Comparison of ENCODE assay signal across 8 cellular contexts in genomic region chr3:195441971-195442572, GRCh38. TPM values are rescaled to one million over a fixed set of nuclear protein-coding genes. Genes with fewer than 3 reads are reported as not detected.
DNase-seq lines count a peak whose midpoint lies in the region; ATAC-seq and TF ChIP-seq lines count a peak whose summit lies in the region.

No MANE protein-coding gene starts in this region.

- peaks cover 34% of the 10 kb centered on the region for H4K20me1 ChIP-seq in SK-N-SH (ENCODE audit: insufficient read depth)

- no peaks in the 10 kb centered on the region for H3K27me3 Mint-ChIP-seq in activated naive CD8-positive, alpha-beta T cell treated with anti-CD3 and anti-CD28 coated beads, Interleukin-2, amount 10 ng/mL, durations not matched to agents 7 days and 5 days

- H3K27me3 ChIP-seq in HL-60 (ENCODE audit: insufficient read depth, poor library complexity, severe bottlenecking): no peaks in the 10 kb centered on the region
- H3K27me3 ChIP-seq in SK-N-SH (ENCODE audit: insufficient read depth): no peaks in the 10 kb centered on the region
- H3K27me3 ChIP-seq in cardiac muscle cell: no peaks in the 10 kb centered on the region
- H3K27me3 ChIP-seq in upper lobe of right lung: no peaks in the 10 kb centered on the region

- H3F3A ChIP-seq in SK-N-SH (replicated peaks; ENCODE audit: insufficient read depth): peaks cover 7% of the 10 kb centered on the region

- H3K36me3 ChIP-seq in SK-N-SH (replicated peaks in 1 of 2; ENCODE audit: control insufficient read depth in 1 of 2, insufficient read depth in 2 of 2, low read length in 1 of 2): no peaks in the 10 kb centered on the region
- H3K36me3 ChIP-seq in cardiac muscle cell: no peaks in the 10 kb centered on the region
- no peaks in the 10 kb centered on the region for H3K36me3 ChIP-seq in upper lobe of right lung

- POLR2A ChIA-PET in SK-N-SH (lab: Yijun Ruan, JAX): interaction anchor here (1.5 to 1.9 kb wide), 2 partner anchors 172 to 770 kb away, joined by 5 to 7 read pairs; partner anchors contain the start of genes LSG1 and XXYLT1
- POLR2A ChIA-PET in activated naive CD8-positive, alpha-beta T cell treated with anti-CD3 and anti-CD28 coated beads, Interleukin-2, amount 10 ng/mL, durations not matched to agents 7 days and 5 days (lab: Charles Lee): interaction anchor here (0.6 to 3.0 kb wide), 10 partner anchors 12 to 179 kb away, joined by 3 to 12 read pairs (median 4); partner anchors contain the start of gene PPP1R2

- CTCF ChIA-PET in SK-N-SH (lab: Yijun Ruan, JAX): interaction anchor here (1.0 to 3.5 kb wide), 5 partner anchors 18 to 758 kb away, joined by 3 to 23 read pairs (median 4); partner anchors contain the start of gene XXYLT1

- H3K27ac ChIP-seq in HL-60 (replicated peaks) (peak overlapping the region; percentile 94), SK-N-SH (ENCODE audit: low read depth in 2 of 2, low read length in 1 of 2) (peak overlapping the region; percentile 84), cardiac muscle cell (peak overlapping the region; percentile 83), upper lobe of right lung (peak overlapping the region; percentile 91)

- H3K9me3 Mint-ChIP-seq in activated naive CD8-positive, alpha-beta T cell treated with anti-CD3 and anti-CD28 coated beads, Interleukin-2, amount 10 ng/mL, durations not matched to agents 7 days and 5 days: no peaks in the 10 kb centered on the region

- peak overlapping the region; percentile 87 for H3K4me3 Mint-ChIP-seq in activated naive CD8-positive, alpha-beta T cell treated with anti-CD3 and anti-CD28 coated beads, Interleukin-2, amount 10 ng/mL, durations not matched to agents 7 days and 5 days

- TF ChIP-seq EP300 in SK-N-SH (IDR thresholded peaks at IDR 0.05; ENCODE audit: borderline replicate concordance in 1 of 2, low read depth in 1 of 2, low read length in 1 of 2): no peak

- intact Hi-C loops in posterior cingulate gyrus (cut with DNase I) (loop anchor here (2.0 to 5.0 kb wide), 3 partner anchors 80 to 171 kb away; partner anchors contain the start of genes PPP1R2 and XXYLT1), upper lobe of right lung (cut with DNase I) (no loop called here)

- H3K4me3 ChIP-seq in HL-60 (replicated peaks; ENCODE audit: insufficient read depth, low read length): peak overlapping the region; percentile 85
- H3K4me3 ChIP-seq in SK-N-SH (ENCODE audit: low read depth in 2 of 2, low read length in 1 of 2): peak overlapping the region; percentile 74 to 85
- peak overlapping the region; percentile 52 for H3K4me3 ChIP-seq in cardiac muscle cell
- H3K4me3 ChIP-seq in upper lobe of right lung: peak overlapping the region; percentile 99

- 0% methylated on average over 30 of the region's 43 CpGs for WGBS in SK-N-SH (ENCODE audit: low lambda C conversion rate)

- no peak for TF ChIP-seq RAD21 in SK-N-SH (IDR thresholded peaks at IDR 0.05; ENCODE audit: low read length)

- H2AFZ ChIP-seq in SK-N-SH (ENCODE audit: low read depth): peak overlapping the region; percentile 91

- H3K4me2 ChIP-seq in SK-N-SH: peak overlapping the region; percentile 88

- H3K4me1 ChIP-seq in SK-N-SH (ENCODE audit: control insufficient read depth in 1 of 2, insufficient read depth in 2 of 2, low read depth in 1 of 2, low read length in 1 of 2) (peaks cover 0 to 10% of the 10 kb centered on the region in 2 experiments; a peak in 2 of 4 replicates), cardiac muscle cell (ENCODE audit: low read depth) (peaks cover 12% of the 10 kb centered on the region), upper lobe of right lung (peaks cover 28% of the 10 kb centered on the region)

- peaks cover 29% of the 10 kb centered on the region for H3K4me1 Mint-ChIP-seq in activated naive CD8-positive, alpha-beta T cell treated with anti-CD3 and anti-CD28 coated beads, Interleukin-2, amount 10 ng/mL, durations not matched to agents 7 days and 5 days

- H3K79me2 ChIP-seq in SK-N-SH (ENCODE audit: insufficient read depth): peaks cover 57% of the 10 kb centered on the region

- H3K36me3 Mint-ChIP-seq in activated naive CD8-positive, alpha-beta T cell treated with anti-CD3 and anti-CD28 coated beads, Interleukin-2, amount 10 ng/mL, durations not matched to agents 7 days and 5 days: peaks cover 2% of the 10 kb centered on the region

- H3K27ac Mint-ChIP-seq in activated naive CD8-positive, alpha-beta T cell treated with anti-CD3 and anti-CD28 coated beads, Interleukin-2, amount 10 ng/mL, durations not matched to agents 7 days and 5 days: peak overlapping the region; percentile 93

- peak; percentile 3 for ATAC-seq in activated naive CD8-positive, alpha-beta T cell treated with anti-CD3 and anti-CD28 coated beads, Interleukin-2, amount 10 ng/mL, durations not matched to agents 7 days and 5 days (ENCODE audit: low read depth)
- peak; percentile 9 for ATAC-seq in upper lobe of right lung

- no peaks in the 10 kb centered on the region for H3K9me3 ChIP-seq in SK-N-SH
- H3K9me3 ChIP-seq in cardiac muscle cell (ENCODE audit: low read depth): no peaks in the 10 kb centered on the region
- H3K9me3 ChIP-seq in upper lobe of right lung: no peaks in the 10 kb centered on the region

- no peak for TF ChIP-seq CTCF in HL-60 (IDR thresholded peaks at IDR 0.05; ENCODE audit: insufficient read depth, low read length)
- TF ChIP-seq CTCF in SK-N-SH (IDR thresholded peaks at IDR 0.05): no peak
- TF ChIP-seq CTCF in cardiac muscle cell (IDR thresholded peaks at IDR 0.05; ENCODE audit: low read depth, low read length): no peak
- no peak for TF ChIP-seq CTCF in upper lobe of right lung (IDR thresholded peaks at IDR 0.05)

- peak overlapping the region; percentile 73 for H3K9ac ChIP-seq in SK-N-SH

- H3K9me2 ChIP-seq in SK-N-SH: no peaks in the 10 kb centered on the region

- TF ChIP-seq POLR2A in GM19099 (IDR thresholded peaks at IDR 0.05; ENCODE audit: extremely low read depth, insufficient read length, low read depth): peak; percentile 46

- peak; percentile 66 for DNase-seq in Ammon's horn (ENCODE audit: low spot score)
- DNase-seq in HL-60 (ENCODE audit: low read depth in 1 of 2, low spot score in 1 of 2): peak; percentile 69 to 91
- peak; percentile 65 for DNase-seq in SK-N-SH
- DNase-seq in activated naive CD8-positive, alpha-beta T cell treated with anti-CD3 and anti-CD28 coated beads, Interleukin-2, amount 10 ng/mL, durations not matched to agents 7 days and 5 days: peak; percentile 64
- peak; percentile 40 to 50 for DNase-seq in cardiac muscle cell (ENCODE audit: low read depth in 1 of 2, low spot score in 1 of 2)
- peak in 9 of 10 donors; percentile 17 to 91 (median 41) for DNase-seq in posterior cingulate gyrus
- peak; percentile 73 for DNase-seq in upper lobe of right lung

TF ChIP-seq in SK-N-SH, 30 proteins besides CTCF, POLR2A, EP300 and RAD21:
- TF ChIP-seq GABPA (IDR thresholded peaks at IDR 0.05; ENCODE audit: low read depth) (peak; percentile 44), ELF1 (IDR thresholded peaks at IDR 0.05) (0 out of 2 replicates have a peak, but pooled peaks have one; percentile 7), MAX (IDR thresholded peaks at IDR 0.05; ENCODE audit: low read depth) (peak; percentile 4; the same call in 1 of the 2 replicates), YY1 (IDR thresholded peaks at IDR 0.05; ENCODE audit: low read depth) (no peak), FOSL2 (IDR thresholded peaks at IDR 0.05; ENCODE audit: borderline replicate concordance, low read depth) (no peak)

RNA-seq across cellular contexts. Expression of gene ACAP2, which starts 0.7 kb away (rescaled TPM):
- polyA plus RNA-seq in SK-N-SH (2012; rRNA removed) (6.8 and 9.6 TPM in 2 replicates), cardiac muscle cell (36.2 and 44.3 TPM in 2 replicates)
- 10.7 and 12.7 TPM in 2 replicates for polyA plus RNA-seq in SK-N-SH (2012; cell fraction: cytosol; rRNA removed)
- 6.2 and 14.0 TPM in 2 replicates for polyA plus RNA-seq in SK-N-SH (2012; cell fraction: nucleus; rRNA removed)
- total RNA-seq in activated naive CD8-positive, alpha-beta T cell treated with anti-CD3 and anti-CD28 coated beads, Interleukin-2, amount 10 ng/mL, durations not matched to agents 7 days and 5 days: 10 to 100 TPM; 68.3 to 73.4 TPM
- total RNA-seq in cardiac muscle cell (26.5 and 44.4 TPM in 2 replicates), upper lobe of right lung (60.3 TPM)

Comparison
In these comparisons a context has a peak if more than half of its experiments do, and no peak if none do; other contexts are left out.
1. Peak in every context shown above with its lines: DNase-seq, ATAC-seq, H3K4me3 ChIP-seq and H3K27ac ChIP-seq.